10 cellular contexts compared by ENCODE assay signal in genomic region chr2:152491139-152491472, GRCh38.
DNase-seq lines count a peak whose midpoint lies in the region; ATAC-seq and TF ChIP-seq lines count a peak whose summit lies in the region.
"Had no signal": no experiment of that assay in that cellular context is flagged by ENCODE, and none has a peak within 500 bp of the region (broad histone marks: within the 10 kb centered on the region; RNA-seq: fewer than 3 reads in every experiment).

No MANE protein-coding gene starts in this region.

- H3K27ac ChIP-seq in gastroesophageal sphincter (peak overlapping the region in 3 of 4 donors; percentile 53 to 61 (median 59)), testis (peak overlapping the region; percentile 48 to 70)

- H3K4me3 ChIP-seq in gastroesophageal sphincter: no peak overlapping the region
- H3K4me3 ChIP-seq in testis: no peak overlapping the region

- no peak overlapping the region for H3K27ac Mint-ChIP-seq in activated CD4-positive, alpha-beta T cell treated with anti-CD3 and anti-CD28 coated beads, Interleukin-2, amount 10 ng/mL, durations not matched to agents 24 days and 14 days
- H3K27ac Mint-ChIP-seq: dendritic cell treated with granulocyte-macrophage colony-stimulating factor and Interleukin-4, amounts not matched to agents 40 ng/mL and 50 ng/mL, for 4 days had no signal

- no peak overlapping the region for H3K4me3 Mint-ChIP-seq in activated CD4-positive, alpha-beta T cell treated with anti-CD3 and anti-CD28 coated beads, Interleukin-2, amount 10 ng/mL, durations not matched to agents 24 days and 14 days
- H3K4me3 Mint-ChIP-seq: dendritic cell treated with granulocyte-macrophage colony-stimulating factor and Interleukin-4, amounts not matched to agents 40 ng/mL and 50 ng/mL, for 4 days had no signal

- H3K27me3 Mint-ChIP-seq in activated CD4-positive, alpha-beta T cell treated with anti-CD3 and anti-CD28 coated beads, Interleukin-2, amount 10 ng/mL, durations not matched to agents 24 days and 14 days: peaks cover 10% of the 10 kb centered on the region
- H3K27me3 Mint-ChIP-seq: dendritic cell treated with granulocyte-macrophage colony-stimulating factor and Interleukin-4, amounts not matched to agents 40 ng/mL and 50 ng/mL, for 4 days had no signal

- H3K4me1 ChIP-seq in gastroesophageal sphincter (peaks cover 0 to 56% (median 8%) of the 10 kb centered on the region in 3 donors), testis (peaks cover 18% of the 10 kb centered on the region)

- no peak for TF ChIP-seq EP300 in gastroesophageal sphincter (IDR thresholded peaks at IDR 0.05)

- H3K9me3 Mint-ChIP-seq in activated CD4-positive, alpha-beta T cell treated with anti-CD3 and anti-CD28 coated beads, Interleukin-2, amount 10 ng/mL, durations not matched to agents 24 days and 14 days: no peaks in the 10 kb centered on the region

- H3K9me3 ChIP-seq in gastroesophageal sphincter: no peaks in the 10 kb centered on the region
- no peaks in the 10 kb centered on the region for H3K9me3 ChIP-seq in testis

- H3K4me1 Mint-ChIP-seq in activated CD4-positive, alpha-beta T cell treated with anti-CD3 and anti-CD28 coated beads, Interleukin-2, amount 10 ng/mL, durations not matched to agents 24 days and 14 days: no peaks in the 10 kb centered on the region

- H3K36me3 ChIP-seq in gastroesophageal sphincter (no peaks in the 10 kb centered on the region), testis (ENCODE audit: low read depth, missing control alignments) (no peaks in the 10 kb centered on the region)

- 30 to 46% methylated on average over 3 of the region's 3 CpGs for WGBS in gastroesophageal sphincter (ENCODE audit: low coverage in 1 of 2), 2 donors
- 27 to 50% methylated on average over 3 of the region's 3 CpGs for WGBS in testis, 2 donors

- TF ChIP-seq CTCF in gastroesophageal sphincter (IDR thresholded peaks at IDR 0.05) (no peak), testis (IDR thresholded peaks at IDR 0.05) (no peak)

- no peak for TF ChIP-seq POLR2A in gastroesophageal sphincter (IDR thresholded peaks at IDR 0.05)
- no peak for TF ChIP-seq POLR2A in testis (IDR thresholded peaks at IDR 0.05)

- intact Hi-C loops in testis (cut with DNase I; ENCODE audit: low total_unique reads): no loop called here
- intact Hi-C loops in activated CD4-positive, alpha-beta T cell treated with anti-CD3 and anti-CD28 coated beads, Interleukin-2, amount 10 ng/mL, durations not matched to agents 24 days and 14 days (cut with micrococcal nuclease): no loop called here

- ATAC-seq in gastroesophageal sphincter: peak; percentile 68

- DNase-seq in RPMI7951 (ENCODE audit: low read depth) (peak; percentile 37), midbrain (lab: John Stamatoyannopoulos, UW) (peak; percentile 65), testis (peak; percentile 61), kidney glomerular epithelial cell (lab: John Stamatoyannopoulos, UW) (no peak), NCI-H1417 treated with DMSO at 0.1 percent for 48 hours (lab: John Stamatoyannopoulos, UW) (no peak)
- DNase-seq in activated CD4-positive, alpha-beta T cell treated with anti-CD3 and anti-CD28 coated beads, Interleukin-2, amount 10 ng/mL, durations not matched to agents 24 days and 14 days: no peak
- DNase-seq in activated CD4-positive, alpha-beta T cell treated with anti-CD3 and anti-CD28 coated beads, Interleukin-2, amount 50 U/mL, for 48 hours: no peak
- DNase-seq: activated CD4-positive, alpha-beta T cell treated with anti-CD3 and anti-CD28 coated beads for 1 hour had no signal

- H3K27me3 ChIP-seq in gastroesophageal sphincter: no peaks in the 10 kb centered on the region
- H3K27me3 ChIP-seq in testis: no peaks in the 10 kb centered on the region

- no peaks in the 10 kb centered on the region for H3K36me3 Mint-ChIP-seq in activated CD4-positive, alpha-beta T cell treated with anti-CD3 and anti-CD28 coated beads, Interleukin-2, amount 10 ng/mL, durations not matched to agents 24 days and 14 days (ENCODE audit: low read depth)

Comparison
In these comparisons a context has a peak if more than half of its experiments do, and no peak if none do; other contexts are left out.
1. DNase-seq: peak in RPMI7951 (single experiment), midbrain (single experiment) and testis (single experiment); none in kidney glomerular epithelial cell (single experiment), activated CD4-positive, alpha-beta T cell treated with anti-CD3 and anti-CD28 coated beads, Interleukin-2, amount 10 ng/mL, durations not matched to agents 24 days and 14 days (single experiment), activated CD4-positive, alpha-beta T cell treated with anti-CD3 and anti-CD28 coated beads, Interleukin-2, amount 50 U/mL, for 48 hours (0 of 2) and NCI-H1417 treated with DMSO at 0.1 percent for 48 hours (single experiment).